Comparison of ENCODE assay signal across 10 cellular contexts in the genomic region with DNA sequence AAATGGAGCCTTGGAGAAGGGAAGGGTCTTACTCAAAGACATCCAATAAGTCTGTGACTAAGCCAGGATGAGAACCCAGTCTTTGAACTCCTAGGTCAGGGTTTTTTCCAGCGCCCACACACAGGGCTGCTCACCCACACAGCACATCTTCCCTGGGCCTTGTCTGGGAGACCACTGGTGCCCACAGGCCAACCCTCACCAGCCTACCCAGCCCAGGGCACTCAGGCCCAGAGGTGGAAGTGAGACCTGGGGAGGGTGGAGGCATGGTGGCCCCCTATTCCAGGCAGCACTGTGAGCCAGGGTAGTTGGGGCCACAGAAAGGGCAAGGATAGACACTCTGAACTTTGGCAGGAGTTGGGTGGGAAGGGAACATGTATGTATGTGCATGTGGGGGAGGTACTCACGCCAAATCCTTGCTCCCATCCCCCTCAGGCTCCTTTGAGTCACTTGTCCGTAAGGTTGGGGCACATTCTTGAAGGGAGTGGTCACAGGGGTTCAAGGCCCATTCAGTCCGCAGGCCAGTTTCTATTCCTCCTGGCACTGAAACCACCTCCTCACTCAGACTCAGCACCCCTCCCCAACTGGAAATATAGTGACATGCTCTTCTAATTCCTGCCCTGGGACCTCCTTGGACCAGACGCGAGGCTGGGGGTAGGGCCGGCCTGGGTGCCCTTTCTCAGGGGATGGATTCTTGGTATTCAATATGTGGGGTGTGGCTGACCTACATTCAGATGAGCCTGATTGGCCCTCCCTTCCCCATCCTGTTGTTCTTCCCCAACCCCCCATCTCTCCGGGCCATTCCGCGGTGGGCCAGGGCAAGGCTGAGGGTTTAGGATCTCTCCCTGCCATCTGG. TPM values are rescaled to one million over a fixed set of nuclear protein-coding genes. Genes with fewer than 3 reads are reported as not detected.
A peak's percentile ranks its signal among the peaks of the same experiment; 100 is the strongest.
DNase-seq lines count a peak whose midpoint lies in the region; ATAC-seq and TF ChIP-seq lines count a peak whose summit lies in the region.
"Had no signal": no experiment of that assay in that cellular context is flagged by ENCODE, and none has a peak within 500 bp of the region (broad histone marks: within the 10 kb centered on the region; RNA-seq: fewer than 3 reads in every experiment).

No MANE protein-coding gene starts in this region.

- peaks cover 2% of the 10 kb centered on the region for H3K27me3 Mint-ChIP-seq in activated CD8-positive, alpha-beta memory T cell treated with anti-CD3 and anti-CD28 coated beads, Interleukin-2, amount 10 ng/mL, durations not matched to agents 7 days and 5 days
- peaks cover 9 to 12% of the 10 kb centered on the region in 2 donors for H3K27me3 Mint-ChIP-seq in stimulated activated naive B cell treated with anti-CD40 and anti-IgM and Interleukin-4, amounts not matched to agents 10 μg/mL and 1 μg/mL and 100 μg/mL, for 72 hours

- ATAC-seq in activated CD8-positive, alpha-beta memory T cell treated with anti-CD3 and anti-CD28 coated beads, Interleukin-2, amount 10 ng/mL, durations not matched to agents 7 days and 5 days, result peak; percentile 63
- peak; percentile 30 for ATAC-seq in HG03432 (IDR thresholded peaks at IDR 0.05; ENCODE audit: unreplicated experiment)
- peak; percentile 43 to 63 for ATAC-seq in stimulated activated naive B cell treated with anti-CD40 and anti-IgM and Interleukin-4, amounts not matched to agents 10 μg/mL and 1 μg/mL and 100 μg/mL, for 72 hours (replicated peaks)

- H3K27me3 ChIP-seq in dorsolateral prefrontal cortex, result no peaks in the 10 kb centered on the region

- H3K27ac ChIP-seq in dorsolateral prefrontal cortex, result peak overlapping the region in 58 of 59 donors; percentile 51 to 97 (median 88)
- H3K27ac ChIP-seq: C4-2B, VCaP had no signal

- H3K4me3 Mint-ChIP-seq in activated CD8-positive, alpha-beta memory T cell treated with anti-CD3 and anti-CD28 coated beads, Interleukin-2, amount 10 ng/mL, durations not matched to agents 7 days and 5 days, result peak overlapping the region; percentile 64
- peak overlapping the region; percentile 41 to 72 for H3K4me3 Mint-ChIP-seq in stimulated activated naive B cell treated with anti-CD40 and anti-IgM and Interleukin-4, amounts not matched to agents 10 μg/mL and 1 μg/mL and 100 μg/mL, for 72 hours

- intact Hi-C loops in dorsolateral prefrontal cortex (cut with DNase I), result no loop called here

- H3K4me1 Mint-ChIP-seq in activated CD8-positive, alpha-beta memory T cell treated with anti-CD3 and anti-CD28 coated beads, Interleukin-2, amount 10 ng/mL, durations not matched to agents 7 days and 5 days, result peaks cover 19% of the 10 kb centered on the region
- peaks cover 11 to 12% of the 10 kb centered on the region in 2 donors for H3K4me1 Mint-ChIP-seq in stimulated activated naive B cell treated with anti-CD40 and anti-IgM and Interleukin-4, amounts not matched to agents 10 μg/mL and 1 μg/mL and 100 μg/mL, for 72 hours

- peak overlapping the region; percentile 56 for H3K27ac Mint-ChIP-seq in activated CD8-positive, alpha-beta memory T cell treated with anti-CD3 and anti-CD28 coated beads, Interleukin-2, amount 10 ng/mL, durations not matched to agents 7 days and 5 days
- H3K27ac Mint-ChIP-seq in stimulated activated naive B cell treated with anti-CD40 and anti-IgM and Interleukin-4, amounts not matched to agents 10 μg/mL and 1 μg/mL and 100 μg/mL, for 72 hours, result no peak overlapping the region

- CTCF ChIA-PET in activated CD8-positive, alpha-beta memory T cell treated with anti-CD3 and anti-CD28 coated beads, Interleukin-2, amount 10 ng/mL, durations not matched to agents 7 days and 5 days (lab: Charles Lee), result interaction anchor here (3.4 to 17.8 kb wide), 2 partner anchors 12 to 114 kb away, joined by 26 to 657 read pairs; a partner anchor contains a TSS

- no peak for DNase-seq in activated CD8-positive, alpha-beta memory T cell treated with anti-CD3 and anti-CD28 coated beads, Interleukin-2, amount 10 ng/mL, durations not matched to agents 7 days and 5 days
- no peak for DNase-seq in activated CD8-positive, alpha-beta memory T cell treated with anti-CD3 and anti-CD28 coated beads for 24 hours
- no peak for DNase-seq in dorsolateral prefrontal cortex
- DNase-seq in stimulated activated naive B cell treated with anti-CD40 and anti-IgM and Interleukin-4, amounts not matched to agents 10 μg/mL and 1 μg/mL and 100 μg/mL, for 72 hours, result no peak
- no peak for DNase-seq in NCI-H510A (lab: John Stamatoyannopoulos, UW)
- DNase-seq in A172 (ENCODE audit: low spot score), result no peak
- DNase-seq in epidermal melanocyte (ENCODE audit: insufficient read length, low spot score), result no peak

- no peaks in the 10 kb centered on the region for H3K9me3 Mint-ChIP-seq in activated CD8-positive, alpha-beta memory T cell treated with anti-CD3 and anti-CD28 coated beads, Interleukin-2, amount 10 ng/mL, durations not matched to agents 7 days and 5 days (ENCODE audit: low read depth)
- H3K9me3 Mint-ChIP-seq in stimulated activated naive B cell treated with anti-CD40 and anti-IgM and Interleukin-4, amounts not matched to agents 10 μg/mL and 1 μg/mL and 100 μg/mL, for 72 hours, result no peaks in the 10 kb centered on the region

- no peaks in the 10 kb centered on the region for H3K36me3 Mint-ChIP-seq in activated CD8-positive, alpha-beta memory T cell treated with anti-CD3 and anti-CD28 coated beads, Interleukin-2, amount 10 ng/mL, durations not matched to agents 7 days and 5 days
- no peaks in the 10 kb centered on the region for H3K36me3 Mint-ChIP-seq in stimulated activated naive B cell treated with anti-CD40 and anti-IgM and Interleukin-4, amounts not matched to agents 10 μg/mL and 1 μg/mL and 100 μg/mL, for 72 hours

- peak overlapping the region; percentile 13 to 66 (median 50) for H3K4me3 ChIP-seq in dorsolateral prefrontal cortex

- no peak for TF ChIP-seq CTCF in dorsolateral prefrontal cortex (IDR thresholded peaks at IDR 0.05 in 54 of 56, conservative IDR thresholded peaks at IDR 0.05 in 2 of 56; ENCODE audit: low read depth in 1 of 56, partially characterized antibody in 56 of 56)

RNA-seq across cellular contexts. Expression of a gene that starts 2.9 kb away (rescaled TPM):
- total RNA-seq in activated CD8-positive, alpha-beta memory T cell treated with anti-CD3 and anti-CD28 coated beads, Interleukin-2, amount 10 ng/mL, durations not matched to agents 7 days and 5 days, result under 1 TPM; 0.07 to 0.35 TPM
- total RNA-seq in dorsolateral prefrontal cortex, result 1 to 10 TPM in 89 of 120 experiments, under 1 TPM in 31; 0.28 to 4.5 (median 1.6) TPM
- not detected in 2 replicates for total RNA-seq in A172 (2014; rRNA removed; shearing (Covaris generic))

RNA-seq across cellular contexts. Expression of a gene that starts 10.7 kb away (rescaled TPM):
- total RNA-seq in activated CD8-positive, alpha-beta memory T cell treated with anti-CD3 and anti-CD28 coated beads, Interleukin-2, amount 10 ng/mL, durations not matched to agents 7 days and 5 days, result 10 to 100 TPM; 10.7 to 13.5 TPM
- 10 to 100 TPM in 46 of 120 experiments, 1 to 10 TPM in 74; 5.3 to 27.6 (median 9.3) TPM for total RNA-seq in dorsolateral prefrontal cortex
- total RNA-seq in A172 (2014; rRNA removed; shearing (Covaris generic)), result 9.2 and 17.4 TPM in 2 replicates

RNA-seq across cellular contexts. Expression of a gene that starts 44.5 kb away (rescaled TPM):
- total RNA-seq in activated CD8-positive, alpha-beta memory T cell treated with anti-CD3 and anti-CD28 coated beads, Interleukin-2, amount 10 ng/mL, durations not matched to agents 7 days and 5 days, result 100 to 1,000 TPM; 111 to 124 TPM
- 100 to 1,000 TPM in 115 of 120 experiments, 10 to 100 TPM in 5; 85.6 to 158 (median 124) TPM for total RNA-seq in dorsolateral prefrontal cortex
- total RNA-seq in A172 (2014; rRNA removed; shearing (Covaris generic)), result 49.3 and 51.3 TPM in 2 replicates

RNA-seq across cellular contexts. Expression of a gene that starts 54.2 kb away (rescaled TPM):
- 10 to 100 TPM; 48.9 to 57.5 TPM for total RNA-seq in activated CD8-positive, alpha-beta memory T cell treated with anti-CD3 and anti-CD28 coated beads, Interleukin-2, amount 10 ng/mL, durations not matched to agents 7 days and 5 days
- 10 to 100 TPM; 43.9 to 80.3 (median 64.1) TPM for total RNA-seq in dorsolateral prefrontal cortex
- 201 and 255 TPM in 2 replicates for total RNA-seq in A172 (2014; rRNA removed; shearing (Covaris generic))
